27 cellular contexts compared by ENCODE assay signal in the genomic region with DNA sequence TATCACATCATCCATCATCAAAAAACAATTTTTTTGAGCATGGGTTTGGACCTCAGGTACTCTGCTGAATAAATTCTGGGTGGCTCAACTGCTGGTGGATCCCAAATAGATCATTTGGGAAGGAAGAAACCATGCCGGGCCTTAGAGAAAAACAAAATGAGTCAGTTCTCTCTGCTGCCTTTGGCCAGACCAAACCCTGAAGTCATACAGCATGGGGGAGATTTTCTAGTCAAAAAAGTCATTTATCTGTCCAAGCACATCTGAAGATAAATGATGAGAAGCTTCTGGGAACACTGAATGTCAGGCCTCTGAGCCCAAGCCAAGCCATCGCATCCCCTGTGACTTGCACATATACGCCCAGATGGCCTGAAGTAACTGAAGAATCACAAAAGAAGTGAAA.
DNase-seq lines count a peak whose midpoint lies in the region; FAIRE-seq and TF ChIP-seq lines count a peak whose summit lies in the region.
"Had no signal": no experiment of that assay in that cellular context is flagged by ENCODE, and none has a peak within 500 bp of the region (broad histone marks: within the 10 kb centered on the region; RNA-seq: fewer than 3 reads in every experiment).

No MANE protein-coding gene starts in this region.

- H3K9ac ChIP-seq in HUES48 (ENCODE audit: low read depth, low read length) (peak overlapping the region; percentile 6; the same call in 1 of the 2 replicates), astrocyte (ENCODE audit: low read length) (no peak overlapping the region), iPS-15b (ENCODE audit: low read depth, low read length) (no peak overlapping the region), skeletal muscle satellite cell (ENCODE audit: low read depth, low read length) (no peak overlapping the region)
- H3K9ac ChIP-seq: BLaER1 treated with 17β-estradiol and CSF1 and Interleukin-3, amounts not matched to agents 10 nM and 100 nM had no signal

- no peaks in the 10 kb centered on the region for H3K79me2 ChIP-seq in astrocyte (ENCODE audit: insufficient read depth, low read length)

- no peaks in the 10 kb centered on the region for H3K9me3 Mint-ChIP-seq in astrocyte (ENCODE audit: unreplicated experiment)
- H3K9me3 Mint-ChIP-seq: activated CD4-positive, alpha-beta T cell treated with anti-CD3 and anti-CD28 coated beads, Interleukin-2, amount 10 ng/mL, durations not matched to agents 24 days and 14 days; activated naive CD4-positive, alpha-beta T cell treated with anti-CD3 and anti-CD28 coated beads, Interleukin-2, amount 50 U/mL, for 24 hours had no signal

- H3K4me2 ChIP-seq in astrocyte (ENCODE audit: low read length) (peak overlapping the region; percentile 79), skeletal muscle satellite cell (ENCODE audit: low read length) (peak overlapping the region; percentile 5)
- H3K4me2 ChIP-seq: BLaER1 treated with 17β-estradiol and CSF1 and Interleukin-3, amounts not matched to agents 10 nM and 100 nM had no signal

- H4K20me1 ChIP-seq in astrocyte (ENCODE audit: insufficient read depth, low read length) = no peaks in the 10 kb centered on the region
- H4K20me1 ChIP-seq: BLaER1 treated with 17β-estradiol and CSF1 and Interleukin-3, amounts not matched to agents 10 nM and 100 nM had no signal

- H3K4me1 Mint-ChIP-seq in astrocyte (ENCODE audit: low read depth, unreplicated experiment) = peaks cover 14% of the 10 kb centered on the region
- H3K4me1 Mint-ChIP-seq: activated CD4-positive, alpha-beta T cell treated with anti-CD3 and anti-CD28 coated beads, Interleukin-2, amount 10 ng/mL, durations not matched to agents 24 days and 14 days; activated naive CD4-positive, alpha-beta T cell treated with anti-CD3 and anti-CD28 coated beads, Interleukin-2, amount 50 U/mL, for 24 hours had no signal

- H3K4me3 Mint-ChIP-seq in astrocyte (ENCODE audit: unreplicated experiment) = no peak overlapping the region
- H3K4me3 Mint-ChIP-seq: activated CD4-positive, alpha-beta T cell treated with anti-CD3 and anti-CD28 coated beads, Interleukin-2, amount 10 ng/mL, durations not matched to agents 24 days and 14 days; activated naive CD4-positive, alpha-beta T cell treated with anti-CD3 and anti-CD28 coated beads, Interleukin-2, amount 50 U/mL, for 24 hours; activated T-cell treated with anti-CD3 and anti-CD28 coated beads, Interleukin-2, amount 50 U/mL, for 72 hours; natural killer cell treated with Interleukin-12 subunit alpha and Interleukin-12 subunit beta and Interleukin-15 and Interleukin-18, amount 100 ng/mL, for 72 hours had no signal

- H3K9me3 ChIP-seq in HUES48 (ENCODE audit: control insufficient read depth, insufficient read depth, low read length) = no peaks in the 10 kb centered on the region
- no peaks in the 10 kb centered on the region for H3K9me3 ChIP-seq in astrocyte (ENCODE audit: insufficient read depth, low read depth, low read length)
- no peaks in the 10 kb centered on the region for H3K9me3 ChIP-seq in iPS-15b (ENCODE audit: control insufficient read depth, insufficient read depth, low read length)
- no peaks in the 10 kb centered on the region for H3K9me3 ChIP-seq in skeletal muscle satellite cell (replicated peaks; ENCODE audit: low read length)
- H3K9me3 ChIP-seq: BLaER1 treated with 17β-estradiol and CSF1 and Interleukin-3, amounts not matched to agents 10 nM and 100 nM; pancreas; upper lobe of left lung had no signal

- H3K4me3 ChIP-seq in HUES48 (ENCODE audit: low read depth, low read length) (peak overlapping the region; percentile 4; the same call in 1 of the 2 replicates), astrocyte (ENCODE audit: insufficient read depth, low read depth, low read length) (no peak overlapping the region), iPS-15b (ENCODE audit: low read depth, low read length) (peak overlapping the region; percentile 9), skeletal muscle satellite cell (ENCODE audit: low read length) (no peak overlapping the region)
- H3K4me3 ChIP-seq: BLaER1 treated with 17β-estradiol and CSF1 and Interleukin-3, amounts not matched to agents 10 nM and 100 nM; pancreas; upper lobe of left lung had no signal

- peak; percentile 58 for DNase-seq in astrocyte (ENCODE audit: low read depth)
- DNase-seq in GM10266 (ENCODE audit: extremely low spot score) = no peak
- no peak for DNase-seq in NCI-H2081 (lab: John Stamatoyannopoulos, UW)
- no peak for DNase-seq in NCI-H1694 treated with DMSO at 0.1 percent for 48 hours (lab: John Stamatoyannopoulos, UW)
- DNase-seq: activated CD4-positive, alpha-beta T cell treated with anti-CD3 and anti-CD28 coated beads, Interleukin-2, amount 10 ng/mL, durations not matched to agents 24 days and 14 days; activated T-cell treated with anti-CD3 and anti-CD28 coated beads, Interleukin-2, amount 50 U/mL, for 72 hours; aorta; GDM1; HCEC 1CT; islet precursor cell; MM.1S; NCI-H1417 treated with DMSO at 0.1 percent for 48 hours; NCI-H2107; NCI-H524; NK-92 treated with Interleukin-12 subunit alpha and Interleukin-12 subunit beta, amount 100 ng/mL, for 24 hours; pancreas; SHP77 treated with DMSO at 0.1 percent for 48 hours; stimulated activated CD4-positive, alpha-beta T cell treated with anti-CD3 and anti-CD28 coated beads, Interleukin-2, amount 100 ng/mL, for 48 hours; substantia nigra; upper lobe of left lung; WERI-Rb-1 had no signal

- H3K27me3 ChIP-seq in HUES48 (ENCODE audit: control insufficient read depth, insufficient read depth, low read length) (peaks cover 8% of the 10 kb centered on the region; the same call in 1 of the 2 replicates), astrocyte (ENCODE audit: insufficient read depth, low read length) (no peaks in the 10 kb centered on the region), iPS-15b (ENCODE audit: control insufficient read depth, insufficient read depth, low read length) (no peaks in the 10 kb centered on the region), skeletal muscle satellite cell (ENCODE audit: control insufficient read depth, insufficient read depth, low read length) (no peaks in the 10 kb centered on the region)
- H3K27me3 ChIP-seq: BLaER1 treated with 17β-estradiol and CSF1 and Interleukin-3, amounts not matched to agents 10 nM and 100 nM; pancreas; upper lobe of left lung had no signal

- H3K4me1 ChIP-seq in HUES48 (ENCODE audit: control insufficient read depth, insufficient read depth, low read length) = peaks cover 40% of the 10 kb centered on the region
- peaks cover 24% of the 10 kb centered on the region for H3K4me1 ChIP-seq in astrocyte (ENCODE audit: insufficient read depth, low read length)
- peaks cover 32% of the 10 kb centered on the region for H3K4me1 ChIP-seq in iPS-15b (ENCODE audit: control insufficient read depth, insufficient read depth, low read length)
- peaks cover 37% of the 10 kb centered on the region for H3K4me1 ChIP-seq in skeletal muscle satellite cell (ENCODE audit: control insufficient read depth, insufficient read depth, low read length)
- H3K4me1 ChIP-seq: BLaER1 treated with 17β-estradiol and CSF1 and Interleukin-3, amounts not matched to agents 10 nM and 100 nM; pancreas; upper lobe of left lung had no signal

- FAIRE-seq in astrocyte (lab: Jason Lieb, UNC) = no peak
- FAIRE-seq: pancreas had no signal

- peaks cover 17% of the 10 kb centered on the region for H3K27me3 Mint-ChIP-seq in astrocyte (ENCODE audit: low read depth, unreplicated experiment)
- H3K27me3 Mint-ChIP-seq: activated CD4-positive, alpha-beta T cell treated with anti-CD3 and anti-CD28 coated beads, Interleukin-2, amount 10 ng/mL, durations not matched to agents 24 days and 14 days; activated naive CD4-positive, alpha-beta T cell treated with anti-CD3 and anti-CD28 coated beads, Interleukin-2, amount 50 U/mL, for 24 hours; natural killer cell treated with Interleukin-12 subunit alpha and Interleukin-12 subunit beta and Interleukin-15 and Interleukin-18, amount 100 ng/mL, for 72 hours had no signal

- TF ChIP-seq CTCF in astrocyte (IDR thresholded peaks at IDR 0.05; ENCODE audit: insufficient read depth, low read depth, low read length) (no peak), GM10266 (IDR thresholded peaks at IDR 0.05; ENCODE audit: control insufficient read depth, insufficient read depth, low read depth, missing control alignments) (no peak)

- no peaks in the 10 kb centered on the region for H3K36me3 Mint-ChIP-seq in astrocyte (ENCODE audit: low read depth, unreplicated experiment)
- H3K36me3 Mint-ChIP-seq: activated naive CD4-positive, alpha-beta T cell treated with anti-CD3 and anti-CD28 coated beads, Interleukin-2, amount 50 U/mL, for 24 hours; natural killer cell treated with Interleukin-12 subunit alpha and Interleukin-12 subunit beta and Interleukin-15 and Interleukin-18, amount 100 ng/mL, for 72 hours had no signal

- H3K27ac Mint-ChIP-seq in astrocyte (ENCODE audit: unreplicated experiment) = no peak overlapping the region
- H3K27ac Mint-ChIP-seq: activated CD4-positive, alpha-beta T cell treated with anti-CD3 and anti-CD28 coated beads, Interleukin-2, amount 10 ng/mL, durations not matched to agents 24 days and 14 days; activated naive CD4-positive, alpha-beta T cell treated with anti-CD3 and anti-CD28 coated beads, Interleukin-2, amount 50 U/mL, for 24 hours; activated T-cell treated with anti-CD3 and anti-CD28 coated beads, Interleukin-2, amount 50 U/mL, for 72 hours; natural killer cell treated with Interleukin-12 subunit alpha and Interleukin-12 subunit beta and Interleukin-15 and Interleukin-18, amount 100 ng/mL, for 72 hours had no signal

- H3K36me3 ChIP-seq in HUES48 (ENCODE audit: control insufficient read depth, insufficient read depth, low read length) = no peaks in the 10 kb centered on the region
- H3K36me3 ChIP-seq in astrocyte (ENCODE audit: insufficient read depth, low read length) = no peaks in the 10 kb centered on the region
- no peaks in the 10 kb centered on the region for H3K36me3 ChIP-seq in iPS-15b (ENCODE audit: control insufficient read depth, insufficient read depth, low read length)
- H3K36me3 ChIP-seq in skeletal muscle satellite cell (ENCODE audit: insufficient read depth, low read length) = no peaks in the 10 kb centered on the region
- H3K36me3 ChIP-seq: BLaER1 treated with 17β-estradiol and CSF1 and Interleukin-3, amounts not matched to agents 10 nM and 100 nM; pancreas; upper lobe of left lung; WERI-Rb-1 had no signal

- peak overlapping the region; percentile 26 for H3K27ac ChIP-seq in HUES48 (ENCODE audit: low read depth, low read length)
- H3K27ac ChIP-seq in astrocyte (ENCODE audit: low read depth, low read length) = peak overlapping the region; percentile 31
- H3K27ac ChIP-seq: BLaER1 treated with 17β-estradiol and CSF1 and Interleukin-3, amounts not matched to agents 10 nM and 100 nM; pancreas; upper lobe of left lung; WERI-Rb-1 had no signal

- no peak overlapping the region for H2AFZ ChIP-seq in astrocyte (ENCODE audit: low read depth, low read length)

Comparison
In these comparisons a context has a peak if more than half of its experiments do, and no peak if none do; other contexts are left out.
1. H3K4me3 ChIP-seq: peak in HUES48 (single experiment) and iPS-15b (single experiment); none in astrocyte (single experiment) and skeletal muscle satellite cell (single experiment).